ENCODE assay signal across 25 cellular contexts in genomic region chr1:41933106-41933505, GRCh38. TPM values are rescaled to one million over a fixed set of nuclear protein-coding genes. Genes with fewer than 3 reads are reported as not detected.
DNase-seq lines count a peak whose midpoint lies in the region; ATAC-seq, FAIRE-seq and TF ChIP-seq lines count a peak whose summit lies in the region.
"Had no signal": no experiment of that assay in that cellular context is flagged by ENCODE, and none has a peak within 500 bp of the region (broad histone marks: within the 10 kb centered on the region; RNA-seq: fewer than 3 reads in every experiment).

No MANE protein-coding gene starts in this region.

- peaks cover 39% of the 10 kb centered on the region for H3K4me1 Mint-ChIP-seq in activated CD4-positive, alpha-beta memory T cell treated with anti-CD3 and anti-CD28 coated beads for 36 hours (ENCODE audit: low read depth)
- H3K4me1 Mint-ChIP-seq in activated CD4-positive, alpha-beta memory T cell treated with anti-CD3 and anti-CD28 coated beads, Interleukin-2, amount 10 ng/mL, durations not matched to agents 7 days and 5 days, result peaks cover 25% of the 10 kb centered on the region
- peaks cover 41 to 48% of the 10 kb centered on the region in 2 donors for H3K4me1 Mint-ChIP-seq in natural killer cell treated with Interleukin-12 subunit alpha and Interleukin-12 subunit beta and Interleukin-15 and Interleukin-18, amount 100 ng/mL, for 72 hours (ENCODE audit: low read depth in 2 of 2)
- H3K4me1 Mint-ChIP-seq in natural killer cell, result peaks cover 9 to 14% of the 10 kb centered on the region in 2 donors
- H3K4me1 Mint-ChIP-seq: CD14-positive monocyte had no signal

- no peak overlapping the region for H3K4me3 ChIP-seq in small intestine (ENCODE audit: low read depth in 1 of 2, low read length in 2 of 2)
- H3K4me3 ChIP-seq: A549; BLaER1 treated with 17β-estradiol and CSF1 and Interleukin-3, amounts not matched to agents 10 nM and 100 nM; GM12878; GM23338 had no signal

- TF ChIP-seq CTCF in natural killer cell (IDR thresholded peaks at IDR 0.05), result no peak

- peak; percentile 36 for FAIRE-seq in small intestine (lab: Jason Lieb, UNC)
- FAIRE-seq: A549, D721Med, GM12878 had no signal

- intact Hi-C loops in activated CD4-positive, alpha-beta memory T cell treated with anti-CD3 and anti-CD28 coated beads for 36 hours (cut with micrococcal nuclease), result no loop called here
- intact Hi-C loops in natural killer cell (cut with micrococcal nuclease), result no loop called here

- no peaks in the 10 kb centered on the region for H3K27me3 Mint-ChIP-seq in activated CD4-positive, alpha-beta memory T cell treated with anti-CD3 and anti-CD28 coated beads for 36 hours
- H3K27me3 Mint-ChIP-seq in activated CD4-positive, alpha-beta memory T cell treated with anti-CD3 and anti-CD28 coated beads, Interleukin-2, amount 10 ng/mL, durations not matched to agents 7 days and 5 days, result no peaks in the 10 kb centered on the region
- no peaks in the 10 kb centered on the region for H3K27me3 Mint-ChIP-seq in natural killer cell treated with Interleukin-12 subunit alpha and Interleukin-12 subunit beta and Interleukin-15 and Interleukin-18, amount 100 ng/mL, for 72 hours
- H3K27me3 Mint-ChIP-seq in natural killer cell (ENCODE audit: low read depth in 2 of 2), result no peaks in the 10 kb centered on the region
- H3K27me3 Mint-ChIP-seq: CD4-positive, alpha-beta T cell; CD8-positive, alpha-beta memory T cell had no signal

- H3K36me3 ChIP-seq in small intestine (ENCODE audit: control insufficient read depth in 2 of 2, insufficient read depth in 2 of 2, low read length in 2 of 2), result no peaks in the 10 kb centered on the region
- H3K36me3 ChIP-seq: BE2C; BLaER1 treated with 17β-estradiol and CSF1 and Interleukin-3, amounts not matched to agents 10 nM and 100 nM had no signal

- H3K4me1 ChIP-seq in small intestine (ENCODE audit: control insufficient read depth in 2 of 2, insufficient read depth in 1 of 2, low read depth in 1 of 2, low read length in 1 of 2), result no peaks in the 10 kb centered on the region
- H3K4me1 ChIP-seq: BE2C; BLaER1 treated with 17β-estradiol and CSF1 and Interleukin-3, amounts not matched to agents 10 nM and 100 nM had no signal

- peak; percentile 42 to 63 for ATAC-seq in natural killer cell treated with Interleukin-12 subunit alpha and Interleukin-12 subunit beta and Interleukin-15 and Interleukin-18, amount 100 ng/mL, for 72 hours
- ATAC-seq in natural killer cell, result no peak
- ATAC-seq: A549, GM12878, GM23338, HCT116 had no signal

- DNase-seq in activated CD4-positive, alpha-beta memory T cell treated with anti-CD3 and anti-CD28 coated beads for 36 hours, result no peak
- no peak for DNase-seq in activated CD4-positive, alpha-beta memory T cell treated with anti-CD3 and anti-CD28 coated beads, Interleukin-2, amount 10 ng/mL, durations not matched to agents 7 days and 5 days
- DNase-seq in natural killer cell treated with Interleukin-12 subunit alpha and Interleukin-12 subunit beta and Interleukin-15 and Interleukin-18, amount 100 ng/mL, for 72 hours (ENCODE audit: low spot score), result no peak
- DNase-seq in natural killer cell (no peak), small intestine (no peak), NCI-H1930 (lab: John Stamatoyannopoulos, UW) (no peak)
- DNase-seq in stimulated activated CD4-positive, alpha-beta T cell treated with anti-CD3 and anti-CD28 coated beads, Interleukin-4, amount 100 ng/mL, for 24 hours, result no peak
- DNase-seq: 8988T; ACHN; AML-193; BE2C; CD4-positive, alpha-beta T cell; CD8-positive, alpha-beta memory T cell; DMS 273 treated with DMSO at 0.1 percent for 48 hours; DMS79; EL; GDM1; H9 had no signal

- no peak overlapping the region for H3K4me3 Mint-ChIP-seq in activated CD4-positive, alpha-beta memory T cell treated with anti-CD3 and anti-CD28 coated beads for 36 hours
- no peak overlapping the region for H3K4me3 Mint-ChIP-seq in activated CD4-positive, alpha-beta memory T cell treated with anti-CD3 and anti-CD28 coated beads, Interleukin-2, amount 10 ng/mL, durations not matched to agents 7 days and 5 days
- peak overlapping the region; percentile 57 for H3K4me3 Mint-ChIP-seq in natural killer cell treated with Interleukin-12 subunit alpha and Interleukin-12 subunit beta and Interleukin-15 and Interleukin-18, amount 100 ng/mL, for 72 hours
- no peak overlapping the region for H3K4me3 Mint-ChIP-seq in natural killer cell
- H3K4me3 Mint-ChIP-seq: CD14-positive monocyte; CD4-positive, alpha-beta T cell; CD8-positive, alpha-beta memory T cell; GM23338; H9 had no signal

- H3K9me3 Mint-ChIP-seq in activated CD4-positive, alpha-beta memory T cell treated with anti-CD3 and anti-CD28 coated beads for 36 hours, result no peaks in the 10 kb centered on the region
- peaks cover 13% of the 10 kb centered on the region for H3K9me3 Mint-ChIP-seq in activated CD4-positive, alpha-beta memory T cell treated with anti-CD3 and anti-CD28 coated beads, Interleukin-2, amount 10 ng/mL, durations not matched to agents 7 days and 5 days
- peaks cover 2% of the 10 kb centered on the region for H3K9me3 Mint-ChIP-seq in natural killer cell treated with Interleukin-12 subunit alpha and Interleukin-12 subunit beta and Interleukin-15 and Interleukin-18, amount 100 ng/mL, for 72 hours
- no peaks in the 10 kb centered on the region for H3K9me3 Mint-ChIP-seq in natural killer cell
- H3K9me3 Mint-ChIP-seq: CD8-positive, alpha-beta memory T cell; GM23338; H9 had no signal

- peak overlapping the region; percentile 44 for H3K27ac Mint-ChIP-seq in activated CD4-positive, alpha-beta memory T cell treated with anti-CD3 and anti-CD28 coated beads for 36 hours
- no peak overlapping the region for H3K27ac Mint-ChIP-seq in activated CD4-positive, alpha-beta memory T cell treated with anti-CD3 and anti-CD28 coated beads, Interleukin-2, amount 10 ng/mL, durations not matched to agents 7 days and 5 days
- peak overlapping the region; percentile 84 to 95 for H3K27ac Mint-ChIP-seq in natural killer cell treated with Interleukin-12 subunit alpha and Interleukin-12 subunit beta and Interleukin-15 and Interleukin-18, amount 100 ng/mL, for 72 hours
- H3K27ac Mint-ChIP-seq in natural killer cell, result no peak overlapping the region
- H3K27ac Mint-ChIP-seq: CD4-positive, alpha-beta T cell; CD8-positive, alpha-beta memory T cell; GM23338; H9 had no signal

- POLR2A ChIA-PET in activated CD4-positive, alpha-beta memory T cell treated with anti-CD3 and anti-CD28 coated beads for 36 hours (lab: Charles Lee), result interaction anchor here (1.3 to 2.8 kb wide), 2 partner anchors 14 to 103 kb away, joined by 3 to 15 read pairs; partner anchors contain the start of gene HIVEP3
- POLR2A ChIA-PET in activated CD4-positive, alpha-beta memory T cell treated with anti-CD3 and anti-CD28 coated beads, Interleukin-2, amount 10 ng/mL, durations not matched to agents 7 days and 5 days (lab: Charles Lee), result interaction anchor here (1.4 kb wide), 1 partner anchor 13 kb away, joined by 5 read pairs; no protein-coding TSS in a partner anchor

- H3K27ac ChIP-seq in small intestine (ENCODE audit: low read depth in 1 of 2, low read length in 1 of 2), result no peak overlapping the region
- H3K27ac ChIP-seq: A549; BLaER1 treated with 17β-estradiol and CSF1 and Interleukin-3, amounts not matched to agents 10 nM and 100 nM had no signal

- no peaks in the 10 kb centered on the region for H3K9me3 ChIP-seq in small intestine (ENCODE audit: control insufficient read depth, low read depth)
- H3K9me3 ChIP-seq: A549, BE2C had no signal

- CTCF ChIA-PET in activated CD4-positive, alpha-beta memory T cell treated with anti-CD3 and anti-CD28 coated beads for 36 hours (lab: Charles Lee), result interaction anchor here (0.8 to 1.3 kb wide), 2 partner anchors 8 to 121 kb away, joined by 3 to 4 read pairs; no protein-coding TSS in a partner anchor
- CTCF ChIA-PET in activated CD4-positive, alpha-beta memory T cell treated with anti-CD3 and anti-CD28 coated beads, Interleukin-2, amount 10 ng/mL, durations not matched to agents 7 days and 5 days (lab: Charles Lee), result no interaction called here

- peaks cover 3% of the 10 kb centered on the region for H3K36me3 Mint-ChIP-seq in activated CD4-positive, alpha-beta memory T cell treated with anti-CD3 and anti-CD28 coated beads for 36 hours
- peaks cover 3% of the 10 kb centered on the region for H3K36me3 Mint-ChIP-seq in activated CD4-positive, alpha-beta memory T cell treated with anti-CD3 and anti-CD28 coated beads, Interleukin-2, amount 10 ng/mL, durations not matched to agents 7 days and 5 days (ENCODE audit: low read depth)
- peaks cover 19% of the 10 kb centered on the region for H3K36me3 Mint-ChIP-seq in natural killer cell treated with Interleukin-12 subunit alpha and Interleukin-12 subunit beta and Interleukin-15 and Interleukin-18, amount 100 ng/mL, for 72 hours
- no peaks in the 10 kb centered on the region for H3K36me3 Mint-ChIP-seq in natural killer cell
- H3K36me3 Mint-ChIP-seq: CD14-positive monocyte; CD8-positive, alpha-beta memory T cell had no signal

- H3K27me3 ChIP-seq in small intestine (ENCODE audit: control insufficient read depth in 2 of 2, insufficient read depth in 2 of 2, low read length in 2 of 2), result no peaks in the 10 kb centered on the region
- H3K27me3 ChIP-seq: BE2C; BLaER1 treated with 17β-estradiol and CSF1 and Interleukin-3, amounts not matched to agents 10 nM and 100 nM had no signal

- WGBS in small intestine, 3 donors, result 73 to 91% (median 83%) methylated on average over 1 of the region's 1 CpG

RNA-seq across cellular contexts. Expression of gene HIVEP3, which starts 14.4 kb away (rescaled TPM):
- total RNA-seq in activated CD4-positive, alpha-beta memory T cell treated with anti-CD3 and anti-CD28 coated beads for 36 hours, result 10 to 100 TPM; 25.3 to 26.2 TPM
- 10 to 100 TPM; 27.8 to 28.8 TPM for total RNA-seq in activated CD4-positive, alpha-beta memory T cell treated with anti-CD3 and anti-CD28 coated beads, Interleukin-2, amount 10 ng/mL, durations not matched to agents 7 days and 5 days
- total RNA-seq in natural killer cell treated with Interleukin-12 subunit alpha and Interleukin-12 subunit beta and Interleukin-15 and Interleukin-18, amount 100 ng/mL, for 72 hours, result 10 to 100 TPM; 17.9 to 32.0 TPM
- total RNA-seq in natural killer cell, result 10 to 100 TPM; 26.2 to 35.2 (median 29.8) TPM
- polyA plus RNA-seq in small intestine, result 1 to 10 TPM in 2 of 3 donors, under 1 TPM in 1; 0.67 to 2.2 (median 1.3) TPM

Comparison
In these comparisons a context has a peak if more than half of its experiments do, and no peak if none do; other contexts are left out.
1. H3K27ac Mint-ChIP-seq: peak in activated CD4-positive, alpha-beta memory T cell treated with anti-CD3 and anti-CD28 coated beads for 36 hours (single experiment) and natural killer cell treated with Interleukin-12 subunit alpha and Interleukin-12 subunit beta and Interleukin-15 and Interleukin-18, amount 100 ng/mL, for 72 hours (2 of 2); none in activated CD4-positive, alpha-beta memory T cell treated with anti-CD3 and anti-CD28 coated beads, Interleukin-2, amount 10 ng/mL, durations not matched to agents 7 days and 5 days (single experiment) and natural killer cell (0 of 2).
2. ATAC-seq: peak in natural killer cell treated with Interleukin-12 subunit alpha and Interleukin-12 subunit beta and Interleukin-15 and Interleukin-18, amount 100 ng/mL, for 72 hours (2 of 2); none in natural killer cell (0 of 3).